ENCODE assay signal across 1 cellular context in genomic region chr16:25031441-25032307, GRCh38.
TF ChIP-seq lines count a peak whose summit lies in the region.

No MANE protein-coding gene starts in this region.

TF ChIP-seq in HepG2, 621 proteins besides CTCF, POLR2A, EP300 and RAD21 (continued from another document and continues in another):
- TF ChIP-seq ZNF407 (CRISPR knock-in tag; IDR thresholded peaks at IDR 0.05; ENCODE audit: not compliant biosample characterization) (peak; percentile 77), HOXA5 (CRISPR knock-in tag; IDR thresholded peaks at IDR 0.05) (peak; percentile 57; the same call in 1 of the 2 replicates), ZNF570 (CRISPR knock-in tag; IDR thresholded peaks at IDR 0.05; ENCODE audit: borderline replicate concordance) (no peak), POLR2G (IDR thresholded peaks at IDR 0.05; ENCODE audit: low read depth, low read length) (peak; percentile 83), GZF1 (CRISPR knock-in tag; IDR thresholded peaks at IDR 0.05) (no peak), BRCA1 (CRISPR knock-in tag; IDR thresholded peaks at IDR 0.05) (no peak), HNRNPL (IDR thresholded peaks at IDR 0.05; ENCODE audit: low read depth, low read length) (peak; percentile 74), NCOA1 (CRISPR knock-in tag; IDR thresholded peaks at IDR 0.05) (peak; percentile 82; the same call in 1 of the 2 replicates), ZNF7 (CRISPR knock-in tag; IDR thresholded peaks at IDR 0.05) (no peak), ZSCAN29 (CRISPR knock-in tag; conservative IDR thresholded peaks at IDR 0.05) (0 out of 2 replicates have a peak, but pooled peaks have one; percentile 57), JUN (CRISPR knock-in tag; IDR thresholded peaks at IDR 0.05) (0 out of 2 replicates have a peak, but pooled peaks have one; percentile 44), SMYD3 (CRISPR knock-in tag; IDR thresholded peaks at IDR 0.05) (no peak), SIX4 (CRISPR knock-in tag; IDR thresholded peaks at IDR 0.05) (no peak), TBP (CRISPR knock-in tag; IDR thresholded peaks at IDR 0.05) (no peak), TBX3 (IDR thresholded peaks at IDR 0.05; ENCODE audit: borderline replicate concordance) (no peak), TBX2 (CRISPR knock-in tag; IDR thresholded peaks at IDR 0.05; ENCODE audit: borderline replicate concordance) (peak; percentile 86), ELF1 (CRISPR knock-in tag; IDR thresholded peaks at IDR 0.05) (peak; percentile 92), FOXA1 (IDR thresholded peaks at IDR 0.05) (no peak), FOXA1 (CRISPR knock-in tag; IDR thresholded peaks at IDR 0.05) (no peak), HMGA1 (CRISPR knock-in tag; conservative IDR thresholded peaks at IDR 0.05) (no peak), ZNF318 (CRISPR knock-in tag; IDR thresholded peaks at IDR 0.05) (0 out of 2 replicates have a peak, but pooled peaks have one; percentile 16), PLRG1 (conservative IDR thresholded peaks at IDR 0.05) (no peak), SRF (IDR thresholded peaks at IDR 0.05; ENCODE audit: low read depth, low read length) (no peak), TFAP4 (IDR thresholded peaks at IDR 0.05; ENCODE audit: borderline replicate concordance, low read depth) (peak; percentile 95), NAIF1 (CRISPR knock-in tag; IDR thresholded peaks at IDR 0.05; ENCODE audit: borderline replicate concordance) (0 out of 2 replicates have a peak, but pooled peaks have one; percentile 67), ZNF367 (CRISPR knock-in tag; IDR thresholded peaks at IDR 0.05; ENCODE audit: borderline replicate concordance) (peak; percentile 22; the same call in 1 of the 2 replicates), MTF2 (CRISPR knock-in tag; IDR thresholded peaks at IDR 0.05; ENCODE audit: borderline replicate concordance) (0 out of 2 replicates have a peak, but pooled peaks have one; percentile 42), ETV6 (CRISPR knock-in tag; conservative IDR thresholded peaks at IDR 0.05) (no peak), ZNF414 (CRISPR knock-in tag; IDR thresholded peaks at IDR 0.05) (no peak), RELA (CRISPR knock-in tag; IDR thresholded peaks at IDR 0.05) (no peak), FIP1L1 (IDR thresholded peaks at IDR 0.05; ENCODE audit: borderline replicate concordance, insufficient read depth, low read depth, low read length) (no peak), ZNF251 (CRISPR knock-in tag; IDR thresholded peaks at IDR 0.05) (no peak), HHEX (CRISPR knock-in tag; IDR thresholded peaks at IDR 0.05) (no peak), SMC3 (IDR thresholded peaks at IDR 0.05; ENCODE audit: low read length) (no peak), LBX2 (CRISPR knock-in tag; IDR thresholded peaks at IDR 0.05; ENCODE audit: borderline replicate concordance) (no peak), MATR3 (CRISPR knock-in tag; IDR thresholded peaks at IDR 0.05) (no peak), ZNF3 (CRISPR knock-in tag; IDR thresholded peaks at IDR 0.05) (no peak), ZFP90 (CRISPR knock-in tag; IDR thresholded peaks at IDR 0.05; ENCODE audit: borderline replicate concordance) (peak; percentile 42; the same call in 1 of the 2 replicates), FOXK2 (IDR thresholded peaks at IDR 0.05) (no peak), ZNF333 (CRISPR knock-in tag; IDR thresholded peaks at IDR 0.05; ENCODE audit: borderline replicate concordance) (no peak), ZNF780A (CRISPR knock-in tag; IDR thresholded peaks at IDR 0.05) (no peak), CAMTA2 (CRISPR knock-in tag; IDR thresholded peaks at IDR 0.05; ENCODE audit: borderline replicate concordance) (no peak), NR2F6 (IDR thresholded peaks at IDR 0.05) (no peak), NR2F6 (CRISPR knock-in tag; IDR thresholded peaks at IDR 0.05) (no peak), ESRRA (CRISPR knock-in tag; IDR thresholded peaks at IDR 0.05; ENCODE audit: low read depth) (no peak), JARID2 (CRISPR knock-in tag; IDR thresholded peaks at IDR 0.05; ENCODE audit: insufficient replicate concordance) (no peak), THAP11 (CRISPR knock-in tag; IDR thresholded peaks at IDR 0.05) (peak; percentile 96), ZBTB26 (CRISPR knock-in tag; IDR thresholded peaks at IDR 0.05; ENCODE audit: borderline replicate concordance) (no peak), HOXA7 (CRISPR knock-in tag; IDR thresholded peaks at IDR 0.05) (no peak), SP4 (CRISPR knock-in tag; IDR thresholded peaks at IDR 0.05) (peak; percentile 61; the same call in 1 of the 2 replicates), KLF13 (CRISPR knock-in tag; IDR thresholded peaks at IDR 0.05) (0 out of 2 replicates have a peak, but pooled peaks have one; percentile 57), ZNF546 (CRISPR knock-in tag; conservative IDR thresholded peaks at IDR 0.05) (peak; percentile 96), ZMYM3 (CRISPR knock-in tag; IDR thresholded peaks at IDR 0.05) (0 out of 2 replicates have a peak, but pooled peaks have one; percentile 29), RXRA (CRISPR knock-in tag; IDR thresholded peaks at IDR 0.05) (no peak; the same call in 1 of the 2 replicates)
